In genomic region chr4:58074382-58074781, GRCh38 we compare ENCODE assay signal across 10 cellular contexts.
"Had no signal": no experiment of that assay in that cellular context is flagged by ENCODE, and none has a peak within 500 bp of the region (broad histone marks: within the 10 kb centered on the region; RNA-seq: fewer than 3 reads in every experiment).

No MANE protein-coding gene starts in this region.

- H3K27ac ChIP-seq: GM23248 had no signal

- H3K9ac ChIP-seq: GM23248 had no signal

- H3K36me3 ChIP-seq: HAP-1 had no signal

- ATAC-seq: GM23338, HCT116 had no signal

- H2AFZ ChIP-seq: GM23248, GM23338 had no signal

- H3K27ac Mint-ChIP-seq: GM23338, H9, HFFc6 had no signal

- H3K4me1 ChIP-seq: HAP-1 had no signal

- DNase-seq: GM23248, GOT3, H7, H9, HCEC 1CT, HFFc6 had no signal

- FAIRE-seq: H54 had no signal

- H3K4me3 ChIP-seq: GM23248, GM23338, HAP-1 had no signal

- H3K4me2 ChIP-seq: GM23338 had no signal
